In the genomic region with DNA sequence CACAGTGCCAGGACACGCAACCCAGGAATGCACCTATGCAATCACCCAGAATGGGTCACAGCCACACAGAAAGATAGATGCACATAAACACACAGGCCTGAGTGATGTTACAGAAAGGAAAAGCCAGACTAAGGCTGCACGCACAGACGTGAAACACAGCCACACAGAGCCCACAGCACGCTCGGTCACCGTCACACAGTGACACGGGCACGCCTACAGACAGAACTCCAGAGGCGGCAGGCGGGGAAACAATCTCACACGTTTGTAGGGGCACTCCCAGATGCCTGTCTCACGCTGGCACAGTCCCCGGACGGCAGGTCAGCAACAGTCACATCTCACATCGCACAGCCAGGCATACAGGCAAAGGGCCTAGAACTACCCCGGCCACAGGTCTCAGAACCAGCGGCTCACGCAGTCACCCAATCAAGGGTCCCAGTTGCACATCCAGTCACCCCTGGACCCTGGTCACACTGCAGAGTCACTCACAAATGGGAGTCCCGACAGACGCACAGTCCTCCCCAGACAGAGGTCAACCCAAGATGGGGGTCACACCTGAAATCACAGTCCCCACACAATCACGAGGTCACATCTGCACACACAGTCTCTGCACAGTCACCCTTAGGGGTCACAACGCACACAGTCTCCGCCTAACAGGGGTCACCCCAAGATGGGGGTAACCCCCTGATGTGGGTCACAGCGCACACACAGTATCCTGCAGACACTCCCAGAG, we compare ENCODE assay signal across 8 cellular contexts. TPM values are rescaled to one million over a fixed set of nuclear protein-coding genes. Genes with fewer than 3 reads are reported as not detected.
DNase-seq lines count a peak whose midpoint lies in the region; ATAC-seq and TF ChIP-seq lines count a peak whose summit lies in the region.

No MANE protein-coding gene starts in this region.

- TF ChIP-seq CTCF in Caco-2 (IDR thresholded peaks at IDR 0.05; ENCODE audit: insufficient read depth in 1 of 2, low read depth in 1 of 2, low read length in 1 of 2, severe bottlenecking in 1 of 2, unreplicated experiment in 1 of 2) = no peak

- peak overlapping the region; percentile 90 for H3K4me3 ChIP-seq in Caco-2 (ENCODE audit: low read depth, low read length)
- H3K4me3 ChIP-seq in ectodermal cell (ENCODE audit: insufficient read depth, low read depth, low read length) = peak overlapping the region; percentile 71

- CTCF ChIA-PET in Caco-2 (lab: Charles Lee) = no interaction called here
- CTCF ChIA-PET in activated CD4-positive, alpha-beta memory T cell treated with anti-CD3 and anti-CD28 coated beads for 36 hours (lab: Charles Lee) = interaction anchor here (1.0 kb wide), 1 partner anchor 238 kb away, joined by 3 read pairs; no protein-coding TSS in a partner anchor

- intact Hi-C loops in Caco-2 (cut with micrococcal nuclease; ENCODE audit: unreplicated experiment) = loop anchor here (1.0 to 2.0 kb wide), 2 partner anchors 9 to 24 kb away; no protein-coding TSS in a partner anchor
- intact Hi-C loops in activated CD4-positive, alpha-beta memory T cell treated with anti-CD3 and anti-CD28 coated beads for 36 hours (cut with micrococcal nuclease) = loop anchor here (1.0 to 10.0 kb wide), 8 partner anchors 18 to 718 kb away; partner anchors contain the start of genes ALKBH2, CORO1C, ISCU and MMAB

- peak overlapping the region; percentile 91 for H3K27ac Mint-ChIP-seq in Caco-2 (ENCODE audit: unreplicated experiment)
- peak overlapping the region; percentile 92 for H3K27ac Mint-ChIP-seq in activated CD4-positive, alpha-beta memory T cell treated with anti-CD3 and anti-CD28 coated beads for 36 hours

- peak; percentile 21 for ATAC-seq in GM21619 (IDR thresholded peaks at IDR 0.05; ENCODE audit: unreplicated experiment)

- DNase-seq in Caco-2 (peak in 1 of 2 experiments; percentile 23), midbrain (lab: John Stamatoyannopoulos, UW) (peak; percentile 55), NCI-H187 treated with DMSO at 0.1 percent for 48 hours (lab: John Stamatoyannopoulos, UW) (no peak)
- DNase-seq in activated CD4-positive, alpha-beta memory T cell treated with anti-CD3 and anti-CD28 coated beads for 36 hours = peak; percentile 82
- DNase-seq in stimulated activated CD8-positive, alpha-beta memory T cell treated with anti-CD3 and anti-CD28 coated beads, Interleukin-4, amount 100 ng/mL, for 48 hours = peak; percentile 77

- no peaks in the 10 kb centered on the region for H3K36me3 ChIP-seq in Caco-2 (ENCODE audit: control insufficient read depth, insufficient read depth, low read length)
- H3K36me3 ChIP-seq in KOPT-K1 (ENCODE audit: insufficient read depth, low read length) = no peaks in the 10 kb centered on the region; the same call in 1 of the 2 replicates
- no peaks in the 10 kb centered on the region for H3K36me3 ChIP-seq in ectodermal cell (ENCODE audit: control insufficient read depth, insufficient read depth, low read length)

- H3K36me3 Mint-ChIP-seq in Caco-2 (ENCODE audit: insufficient read depth, unreplicated experiment) = peaks cover 42% of the 10 kb centered on the region
- peaks cover 15% of the 10 kb centered on the region for H3K36me3 Mint-ChIP-seq in activated CD4-positive, alpha-beta memory T cell treated with anti-CD3 and anti-CD28 coated beads for 36 hours

- H3K27ac ChIP-seq in KOPT-K1 (ENCODE audit: low read depth, low read length, poor library complexity, severe bottlenecking) (peak overlapping the region; percentile 57), ectodermal cell (ENCODE audit: insufficient read depth, low read depth, low read length, poor library complexity, severe bottlenecking) (no peak overlapping the region)

- no peaks in the 10 kb centered on the region for H3K27me3 ChIP-seq in Caco-2 (replicated peaks; ENCODE audit: control insufficient read depth, insufficient read depth, low read length)
- H3K27me3 ChIP-seq in ectodermal cell (ENCODE audit: control insufficient read depth, insufficient read depth, low read length, poor library complexity, severe bottlenecking) = peaks cover 3% of the 10 kb centered on the region

- H3K4me1 ChIP-seq in Caco-2 (peaks cover 10% of the 10 kb centered on the region), ectodermal cell (ENCODE audit: control insufficient read depth, insufficient read depth, low read length) (peaks cover 21% of the 10 kb centered on the region)

- no TSS peak for BruUV-seq in Caco-2 (replicated peaks; lab: Mats Ljungman, UMichigan)

- no peaks in the 10 kb centered on the region for H3K27me3 Mint-ChIP-seq in Caco-2 (ENCODE audit: insufficient read depth, unreplicated experiment)
- H3K27me3 Mint-ChIP-seq in activated CD4-positive, alpha-beta memory T cell treated with anti-CD3 and anti-CD28 coated beads for 36 hours = peaks cover 2% of the 10 kb centered on the region

- H3K9me3 Mint-ChIP-seq in Caco-2 (ENCODE audit: unreplicated experiment) = no peaks in the 10 kb centered on the region
- H3K9me3 Mint-ChIP-seq in activated CD4-positive, alpha-beta memory T cell treated with anti-CD3 and anti-CD28 coated beads for 36 hours = peaks cover 8% of the 10 kb centered on the region

- H3K9me3 ChIP-seq in Caco-2 (no peaks in the 10 kb centered on the region), KOPT-K1 (ENCODE audit: insufficient read depth, low read length, poor library complexity, severe bottlenecking) (no peaks in the 10 kb centered on the region), ectodermal cell (ENCODE audit: control insufficient read depth, low read length) (peaks cover 2% of the 10 kb centered on the region)

- peaks cover 29% of the 10 kb centered on the region for H3K4me1 Mint-ChIP-seq in Caco-2 (ENCODE audit: low read depth, unreplicated experiment)
- H3K4me1 Mint-ChIP-seq in activated CD4-positive, alpha-beta memory T cell treated with anti-CD3 and anti-CD28 coated beads for 36 hours (ENCODE audit: low read depth) = peaks cover 53% of the 10 kb centered on the region

- peak overlapping the region; percentile 87 for H3K4me3 Mint-ChIP-seq in Caco-2 (ENCODE audit: unreplicated experiment)
- peak overlapping the region; percentile 97 for H3K4me3 Mint-ChIP-seq in activated CD4-positive, alpha-beta memory T cell treated with anti-CD3 and anti-CD28 coated beads for 36 hours

- WGBS in ectodermal cell, 2 experiments = 34 to 42% methylated on average over 24 of the region's 24 CpGs

- POLR2A ChIA-PET in Caco-2 (lab: Charles Lee) = interaction anchor here (0.8 to 0.9 kb wide), 3 partner anchors 24 to 229 kb away, joined by 3 to 6 read pairs (median 3); no protein-coding TSS in a partner anchor
- POLR2A ChIA-PET in activated CD4-positive, alpha-beta memory T cell treated with anti-CD3 and anti-CD28 coated beads for 36 hours (lab: Charles Lee) = interaction anchor here (0.5 to 2.2 kb wide), 7 partner anchors 18 to 337 kb away, joined by 3 to 25 read pairs (median 4); partner anchors contain the start of genes ALKBH2, SART3 and USP30

RNA-seq across cellular contexts. Expression of gene SSH1, which starts 0.8 kb away (rescaled TPM):
- total RNA-seq in Caco-2 (2022) = 26.0 and 27.7 TPM in 2 replicates
- 10 to 100 TPM; 27.4 to 30.2 TPM for total RNA-seq in activated CD4-positive, alpha-beta memory T cell treated with anti-CD3 and anti-CD28 coated beads for 36 hours
- polyA plus RNA-seq in ectodermal cell (2013, experiment 1 of 4) = 23.6 TPM
- 32.1 TPM for polyA plus RNA-seq in ectodermal cell (2013, experiment 2 of 4)
- polyA plus RNA-seq in ectodermal cell (2013, experiment 3 of 4) = 16.9 TPM
- 18.0 TPM for polyA plus RNA-seq in ectodermal cell (2013, experiment 4 of 4)

RNA-seq across cellular contexts. Expression of gene DAO, which starts 23.3 kb away (rescaled TPM):
- not detected in 2 replicates for total RNA-seq in Caco-2 (2022)
- not detected for total RNA-seq in activated CD4-positive, alpha-beta memory T cell treated with anti-CD3 and anti-CD28 coated beads for 36 hours
- polyA plus RNA-seq in ectodermal cell (2013, experiment 1 of 4) = not detected
- polyA plus RNA-seq in ectodermal cell (2013, experiment 2 of 4) = not detected
- polyA plus RNA-seq in ectodermal cell (2013, experiment 3 of 4) = not detected
- polyA plus RNA-seq in ectodermal cell (2013, experiment 4 of 4) = not detected
